1 cellular context compared by ENCODE assay signal in the genomic region with DNA sequence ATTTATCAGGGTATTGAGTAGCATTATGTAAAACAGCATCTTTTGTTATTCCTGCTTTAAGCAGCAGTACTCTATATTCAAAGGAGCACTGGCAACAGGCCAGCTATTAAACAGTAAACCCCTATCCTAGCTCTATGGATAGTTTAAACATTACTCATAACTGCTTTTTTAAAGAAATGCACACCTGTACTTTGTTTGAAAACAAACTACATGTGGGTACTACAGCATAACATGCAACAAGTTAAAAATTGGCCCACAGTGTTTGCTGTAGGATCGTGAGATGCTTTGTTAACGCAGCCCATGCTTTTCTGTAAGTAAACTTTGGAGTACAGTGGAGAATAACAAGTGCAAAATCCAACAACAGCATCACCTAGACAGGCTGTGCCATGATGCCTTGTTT. TPM values are rescaled to one million over a fixed set of nuclear protein-coding genes. Genes with fewer than 3 reads are reported as not detected.
"Had no signal": no experiment of that assay in that cellular context is flagged by ENCODE, and none has a peak within 500 bp of the region (broad histone marks: within the 10 kb centered on the region; RNA-seq: fewer than 3 reads in every experiment).

No MANE protein-coding gene starts in this region.

RNA-seq across cellular contexts. Expression of a gene that starts 14.3 kb away (rescaled TPM):
- total RNA-seq: left lobe of liver had no signal
